Comparison of ENCODE assay signal across 12 cellular contexts in the genomic region with DNA sequence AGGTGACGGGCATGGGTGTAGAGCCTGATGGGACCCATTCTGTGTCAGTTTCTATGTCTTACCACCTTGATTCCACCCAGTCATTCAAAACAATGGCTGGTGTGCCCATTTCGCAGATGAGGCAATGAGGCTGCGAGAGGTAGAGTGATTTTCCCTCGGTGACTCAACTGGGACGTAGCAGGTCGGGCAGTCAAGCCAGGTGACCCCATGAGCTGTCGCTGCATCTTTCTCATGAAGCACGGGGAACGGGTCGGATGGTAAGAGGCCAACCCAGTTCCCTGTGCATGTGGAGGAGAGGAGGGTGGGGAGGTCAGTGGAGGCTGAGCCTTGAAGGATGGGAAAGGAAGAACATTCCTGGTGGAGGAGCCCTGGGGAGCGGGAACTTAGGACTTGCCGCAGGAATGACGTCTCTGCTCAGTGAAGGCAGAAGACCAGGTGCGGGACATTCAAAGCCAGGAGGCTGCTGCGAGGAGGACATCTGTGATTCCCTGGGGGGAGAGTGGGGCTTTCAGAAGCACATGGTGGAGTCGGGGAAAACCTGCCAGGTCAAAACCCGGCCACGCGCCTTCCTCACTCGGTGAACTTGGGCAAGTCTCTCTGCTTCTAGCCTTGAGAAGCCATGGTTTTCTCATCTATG. TPM values are rescaled to one million over a fixed set of nuclear protein-coding genes. Genes with fewer than 3 reads are reported as not detected.
DNase-seq lines count a peak whose midpoint lies in the region; ATAC-seq, FAIRE-seq and TF ChIP-seq lines count a peak whose summit lies in the region.
"Had no signal": no experiment of that assay in that cellular context is flagged by ENCODE, and none has a peak within 500 bp of the region (broad histone marks: within the 10 kb centered on the region; RNA-seq: fewer than 3 reads in every experiment).

No MANE protein-coding gene starts in this region.

- no peaks in the 10 kb centered on the region; a peak in 1 of 7 replicates for H3K27me3 ChIP-seq in H1 (replicated peaks in 1 of 4; ENCODE audit: control insufficient read depth in 3 of 4, extremely low read depth in 1 of 4, insufficient read depth in 3 of 4, low read length in 3 of 4)

- no peaks in the 10 kb centered on the region for H3K27me3 Mint-ChIP-seq in stimulated activated naive B cell treated with anti-CD40 and anti-IgM and Interleukin-4, amounts not matched to agents 10 μg/mL and 1 μg/mL and 100 μg/mL, for 72 hours

- no peak overlapping the region for H4K8ac ChIP-seq in H1 (ENCODE audit: extremely low read depth, insufficient read depth, low read length)

- no peaks in the 10 kb centered on the region for H3K9me3 ChIP-seq in H1 (ENCODE audit: insufficient read depth in 2 of 2, low read depth in 1 of 2, low read length in 1 of 2)

- DNase-seq in DMS 273 (lab: John Stamatoyannopoulos, UW; ENCODE audit: unreplicated experiment) = peak; percentile 42
- no peak for DNase-seq in DMS 273 treated with DMSO at 0.1 percent for 48 hours (lab: John Stamatoyannopoulos, UW)
- DNase-seq in activated CD4-positive, alpha-beta T cell treated with anti-CD3 and anti-CD28 coated beads, Interleukin-2, amount 50 U/mL, for 1 hour = peak; percentile 51
- DNase-seq in H1 (ENCODE audit: low read depth in 1 of 2, low spot score in 2 of 2) = no peak
- peak; percentile 87 for DNase-seq in stimulated activated naive B cell treated with anti-CD40 and anti-IgM and Interleukin-4, amounts not matched to agents 10 μg/mL and 1 μg/mL and 100 μg/mL, for 72 hours
- no peak for DNase-seq in SW 1271 (lab: John Stamatoyannopoulos, UW)

- no peaks in the 10 kb centered on the region for H3K23me2 ChIP-seq in H1 (ENCODE audit: low read depth, low read length)

- H2BK120ac ChIP-seq in H1 (replicated peaks; ENCODE audit: low read depth, low read length) = no peak overlapping the region

- TF ChIP-seq EP300 in H1 (IDR thresholded peaks at IDR 0.05; ENCODE audit: borderline replicate concordance in 1 of 2, low read depth in 2 of 2, low read length in 2 of 2) = no peak

- TF ChIP-seq CTCF in H1 (IDR thresholded peaks at IDR 0.05; ENCODE audit: control extremely low read depth in 1 of 3, insufficient read depth in 1 of 3, low read depth in 1 of 3, low read length in 3 of 3) = no peak

- no peak overlapping the region for H3K14ac ChIP-seq in H1 (ENCODE audit: insufficient read length)

- no peak overlapping the region for H3K23ac ChIP-seq in H1 (ENCODE audit: insufficient read length)

- peak overlapping the region; percentile 59; the same call in 1 of the 2 replicates for H2AK5ac ChIP-seq in H1 (ENCODE audit: low read depth, low read length)

- no peak for TF ChIP-seq POLR2A in H1 (IDR thresholded peaks at IDR 0.05; ENCODE audit: control extremely low read depth in 1 of 2, low read depth in 2 of 2, low read length in 2 of 2)

- peak overlapping the region; percentile 97 to 99 for H3K4me3 Mint-ChIP-seq in stimulated activated naive B cell treated with anti-CD40 and anti-IgM and Interleukin-4, amounts not matched to agents 10 μg/mL and 1 μg/mL and 100 μg/mL, for 72 hours
- H3K4me3 Mint-ChIP-seq: endodermal cell had no signal

- H2BK5ac ChIP-seq in H1 (ENCODE audit: low read depth, low read length) = no peak overlapping the region

- no peak overlapping the region for H3K27ac ChIP-seq in H1 (ENCODE audit: low read depth, low read length)
- H3K27ac ChIP-seq: 22Rv1 had no signal

- H3K4ac ChIP-seq in H1 (replicated peaks; ENCODE audit: insufficient read length, low read depth, low read length) = no peak overlapping the region

- CTCF ChIA-PET in H1 (lab: Charles Lee; ENCODE audit: partially characterized antibody) = interaction anchor here (0.9 to 1.4 kb wide), 3 partner anchors 37 to 142 kb away, joined by 3 to 4 read pairs (median 3); no protein-coding TSS in a partner anchor

- WGBS in H1 (ENCODE audit: extremely low coverage in 1 of 2, insufficient coverage in 1 of 2, insufficient read length in 1 of 2, insufficient replicate concordance in 2 of 2, low coverage in 1 of 2, low lambda C conversion rate in 2 of 2, missing lambda C conversion rate in 1 of 2), 2 experiments = 91% methylated on average over 20 of the region's 20 CpGs; no CpG with 5 or more reads in 1 of the 2 experiments

- H3K9ac ChIP-seq in H1 (replicated peaks in 1 of 4; ENCODE audit: extremely low read depth in 1 of 4, low read depth in 3 of 4, low read length in 3 of 4) = no peak overlapping the region

- no peak for FAIRE-seq in H1 (lab: Jason Lieb, UNC)
- FAIRE-seq: H54, HTR-8/SVneo had no signal

- H3K4me1 Mint-ChIP-seq in stimulated activated naive B cell treated with anti-CD40 and anti-IgM and Interleukin-4, amounts not matched to agents 10 μg/mL and 1 μg/mL and 100 μg/mL, for 72 hours = peaks cover 57 to 92% of the 10 kb centered on the region in 2 donors
- H3K4me1 Mint-ChIP-seq: endodermal cell had no signal

- no peak overlapping the region; the same call in 1 of the 2 replicates for H2BK12ac ChIP-seq in H1 (ENCODE audit: low read depth, low read length)

- POLR2A ChIA-PET in H1 (lab: Charles Lee; ENCODE audit: partially characterized antibody) = no interaction called here

- H4K20me1 ChIP-seq in H1 (replicated peaks in 1 of 2; ENCODE audit: control insufficient read depth in 1 of 2, insufficient read depth in 2 of 2, low read length in 2 of 2) = no peaks in the 10 kb centered on the region

- H3K36me3 Mint-ChIP-seq in stimulated activated naive B cell treated with anti-CD40 and anti-IgM and Interleukin-4, amounts not matched to agents 10 μg/mL and 1 μg/mL and 100 μg/mL, for 72 hours = peaks cover 49 to 64% of the 10 kb centered on the region in 2 donors

- TF ChIP-seq RAD21 in H1 (IDR thresholded peaks at IDR 0.05 in 1 of 2, conservative IDR thresholded peaks at IDR 0.05 in 1 of 2; ENCODE audit: low read depth in 2 of 2, low read length in 2 of 2) = no peak

- H3K4me3 ChIP-seq in H1 (ENCODE audit: extremely low read depth in 1 of 4, insufficient read depth in 2 of 4, low read depth in 3 of 4, low read length in 4 of 4) = no peak overlapping the region

- peak overlapping the region; percentile 100 for H3K27ac Mint-ChIP-seq in stimulated activated naive B cell treated with anti-CD40 and anti-IgM and Interleukin-4, amounts not matched to agents 10 μg/mL and 1 μg/mL and 100 μg/mL, for 72 hours
- H3K27ac Mint-ChIP-seq: endodermal cell had no signal

- H3K4me1 ChIP-seq in H1 (replicated peaks in 1 of 4; ENCODE audit: control insufficient read depth in 3 of 4, insufficient read depth in 4 of 4, low read length in 3 of 4) = peaks cover 0 to 6% (median 4%) of the 10 kb centered on the region in 4 experiments; a peak in 3 of 7 replicates

- no peak overlapping the region for H3K56ac ChIP-seq in H1 (replicated peaks; ENCODE audit: insufficient read length, low read depth, low read length)

- no peak overlapping the region for H4K91ac ChIP-seq in H1 (replicated peaks; ENCODE audit: insufficient read length, low read length)

- no peaks in the 10 kb centered on the region for H3K36me3 ChIP-seq in H1 (ENCODE audit: control insufficient read depth in 2 of 4, insufficient read depth in 4 of 4, low read length in 3 of 4)

- ATAC-seq in stimulated activated naive B cell treated with anti-CD40 and anti-IgM and Interleukin-4, amounts not matched to agents 10 μg/mL and 1 μg/mL and 100 μg/mL, for 72 hours (replicated peaks) = peak; percentile 15
- ATAC-seq in GM19467 (IDR thresholded peaks at IDR 0.05; ENCODE audit: unreplicated experiment) (no peak), GM19452 (IDR thresholded peaks at IDR 0.05; ENCODE audit: unreplicated experiment) (no peak)

- no peak overlapping the region for H2BK20ac ChIP-seq in H1 (ENCODE audit: low read length)

- H2BK15ac ChIP-seq in H1 (ENCODE audit: low read length) = no peak overlapping the region

- H3K79me2 ChIP-seq in H1 (ENCODE audit: control insufficient read depth in 1 of 2, insufficient read depth in 2 of 2, low read length in 2 of 2) = no peaks in the 10 kb centered on the region

- no peak overlapping the region for H2AFZ ChIP-seq in H1 (ENCODE audit: low read length)

- H4K5ac ChIP-seq in H1 (ENCODE audit: insufficient read length, low read depth, low read length) = no peak overlapping the region

- no peaks in the 10 kb centered on the region for H3K79me1 ChIP-seq in H1 (ENCODE audit: low read depth, low read length)

- H3K9me3 Mint-ChIP-seq in stimulated activated naive B cell treated with anti-CD40 and anti-IgM and Interleukin-4, amounts not matched to agents 10 μg/mL and 1 μg/mL and 100 μg/mL, for 72 hours = peaks cover 2 to 4% of the 10 kb centered on the region in 2 donors
- H3K9me3 Mint-ChIP-seq: endodermal cell had no signal

- no peak overlapping the region for H3K18ac ChIP-seq in H1 (ENCODE audit: extremely low read depth, low read length)

- no peak overlapping the region for H3K4me2 ChIP-seq in H1 (ENCODE audit: insufficient read depth in 1 of 2, low read depth in 2 of 2, low read length in 2 of 2)

TF ChIP-seq in H1, 55 proteins besides CTCF, POLR2A, EP300 and RAD21:
- TF ChIP-seq KDM1A (IDR thresholded peaks at IDR 0.05; ENCODE audit: borderline replicate concordance, low read length) (peak; percentile 53; the same call in 1 of the 2 replicates), SIX5 (IDR thresholded peaks at IDR 0.05; ENCODE audit: low read depth, low read length) (no peak), CHD1 (IDR thresholded peaks at IDR 0.05; ENCODE audit: low read depth, low read length) (no peak), SP2 (IDR thresholded peaks at IDR 0.05; ENCODE audit: low read length) (no peak)
- TF ChIP-seq, protein P1, sequence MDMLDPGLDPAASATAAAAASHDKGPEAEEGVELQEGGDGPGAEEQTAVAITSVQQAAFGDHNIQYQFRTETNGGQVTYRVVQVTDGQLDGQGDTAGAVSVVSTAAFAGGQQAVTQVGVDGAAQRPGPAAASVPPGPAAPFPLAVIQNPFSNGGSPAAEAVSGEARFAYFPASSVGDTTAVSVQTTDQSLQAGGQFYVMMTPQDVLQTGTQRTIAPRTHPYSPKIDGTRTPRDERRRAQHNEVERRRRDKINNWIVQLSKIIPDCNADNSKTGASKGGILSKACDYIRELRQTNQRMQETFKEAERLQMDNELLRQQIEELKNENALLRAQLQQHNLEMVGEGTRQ (IDR thresholded peaks at IDR 0.05; ENCODE audit: low read length) = no peak

RNA-seq across cellular contexts. Expression of gene IL21R, which starts 1.1 kb away (rescaled TPM):
- 0.34 TPM in 2 replicates for total RNA-seq in H1 (2021; fragmentation: NEBNext Ultra II Directional; extraction: Animal tissue kit (Norgen Biotek cat#: 25700))
- 0.70 and 0.75 TPM in 2 replicates for polyA plus RNA-seq in H1 (2011; rRNA removed)
- 0.79 TPM for polyA plus RNA-seq in H1 (2011; cell fraction: cytosol; rRNA removed)
- polyA plus RNA-seq in H1 (2011; cell fraction: nucleus; rRNA removed) = 0.43 TPM
- polyA plus RNA-seq in H1 (2012, experiment 1 of 2) = 0.29 to 0.58 TPM (median 0.34 TPM) in 4 replicates
- 0.33 TPM for polyA plus RNA-seq in H1 (2012, experiment 2 of 2)
- polyA plus RNA-seq in H1 (2013, experiment 1 of 2) = 0.97 TPM
- polyA plus RNA-seq in H1 (2013, experiment 2 of 2) = 0.96 TPM
- 1.1 and 1.9 TPM in 2 replicates for polyA minus RNA-seq in H1 (2011; rRNA and poly(A)+ RNA removed)
- polyA minus RNA-seq in H1 (2011; cell fraction: cytosol; rRNA and poly(A)+ RNA removed) = not detected
- not detected for polyA minus RNA-seq in H1 (2011; cell fraction: nucleus; rRNA and poly(A)+ RNA removed)

Comparison
In these comparisons a context has a peak if more than half of its experiments do, and no peak if none do; other contexts are left out.
1. DNase-seq: peak in DMS 273 (single experiment), activated CD4-positive, alpha-beta T cell treated with anti-CD3 and anti-CD28 coated beads, Interleukin-2, amount 50 U/mL, for 1 hour (single experiment) and stimulated activated naive B cell treated with anti-CD40 and anti-IgM and Interleukin-4, amounts not matched to agents 10 μg/mL and 1 μg/mL and 100 μg/mL, for 72 hours (single experiment); none in DMS 273 treated with DMSO at 0.1 percent for 48 hours (single experiment), H1 (0 of 2) and SW 1271 (0 of 2).
2. ATAC-seq: peak in stimulated activated naive B cell treated with anti-CD40 and anti-IgM and Interleukin-4, amounts not matched to agents 10 μg/mL and 1 μg/mL and 100 μg/mL, for 72 hours (2 of 2); none in GM19467 (single experiment) and GM19452 (single experiment).